Comparison of ENCODE assay signal across 1 cellular context in the genomic region with DNA sequence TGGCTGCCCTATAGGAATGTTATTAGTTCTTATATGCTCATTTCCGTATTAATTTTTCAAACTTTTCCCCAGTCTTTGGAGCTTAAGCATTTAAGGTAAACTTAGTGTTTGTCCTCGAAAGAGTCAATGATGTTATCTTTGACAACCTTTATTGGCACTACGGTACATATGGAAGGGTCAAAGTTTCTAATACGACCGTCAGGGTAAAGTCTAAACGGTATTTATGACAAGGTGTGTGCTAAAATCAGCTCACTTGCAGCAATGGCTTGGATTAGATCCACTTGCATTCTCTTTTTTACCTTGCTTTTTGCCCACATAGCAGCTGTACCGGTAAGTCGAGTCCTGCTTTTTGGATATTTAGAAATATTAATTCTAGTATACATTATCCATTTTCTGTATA.
TF ChIP-seq lines count a peak whose summit lies in the region.

A gene with protein sequence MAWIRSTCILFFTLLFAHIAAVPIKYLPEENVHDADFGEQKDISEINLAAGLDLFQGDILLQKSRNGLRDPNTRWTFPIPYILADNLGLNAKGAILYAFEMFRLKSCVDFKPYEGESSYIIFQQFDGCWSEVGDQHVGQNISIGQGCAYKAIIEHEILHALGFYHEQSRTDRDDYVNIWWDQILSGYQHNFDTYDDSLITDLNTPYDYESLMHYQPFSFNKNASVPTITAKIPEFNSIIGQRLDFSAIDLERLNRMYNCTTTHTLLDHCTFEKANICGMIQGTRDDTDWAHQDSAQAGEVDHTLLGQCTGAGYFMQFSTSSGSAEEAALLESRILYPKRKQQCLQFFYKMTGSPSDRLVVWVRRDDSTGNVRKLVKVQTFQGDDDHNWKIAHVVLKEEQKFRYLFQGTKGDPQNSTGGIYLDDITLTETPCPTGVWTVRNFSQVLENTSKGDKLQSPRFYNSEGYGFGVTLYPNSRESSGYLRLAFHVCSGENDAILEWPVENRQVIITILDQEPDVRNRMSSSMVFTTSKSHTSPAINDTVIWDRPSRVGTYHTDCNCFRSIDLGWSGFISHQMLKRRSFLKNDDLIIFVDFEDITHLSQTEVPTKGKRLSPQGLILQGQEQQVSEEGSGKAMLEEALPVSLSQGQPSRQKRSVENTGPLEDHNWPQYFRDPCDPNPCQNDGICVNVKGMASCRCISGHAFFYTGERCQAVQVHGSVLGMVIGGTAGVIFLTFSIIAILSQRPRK (plus strand): TSS at position 252 of the 400 bp plus-strand sequence. CDS start 10 bp downstream, at position 262.

TF ChIP-seq in HepG2, 621 proteins besides CTCF, POLR2A, EP300 and RAD21 (continued from another document and continues in another):
- no peak for TF ChIP-seq PAWR (CRISPR knock-in tag; IDR thresholded peaks at IDR 0.05; ENCODE audit: borderline replicate concordance)
- TF ChIP-seq NR2F6 (IDR thresholded peaks at IDR 0.05): peak; percentile 61
- TF ChIP-seq NR2F6 (CRISPR knock-in tag; IDR thresholded peaks at IDR 0.05): peak; percentile 41; the same call in 1 of the 2 replicates
- TF ChIP-seq ZNF143 (CRISPR knock-in tag; IDR thresholded peaks at IDR 0.05): no peak
- no peak for TF ChIP-seq FOXC1 (CRISPR knock-in tag; IDR thresholded peaks at IDR 0.05; ENCODE audit: borderline replicate concordance)
- TF ChIP-seq, protein P1, sequence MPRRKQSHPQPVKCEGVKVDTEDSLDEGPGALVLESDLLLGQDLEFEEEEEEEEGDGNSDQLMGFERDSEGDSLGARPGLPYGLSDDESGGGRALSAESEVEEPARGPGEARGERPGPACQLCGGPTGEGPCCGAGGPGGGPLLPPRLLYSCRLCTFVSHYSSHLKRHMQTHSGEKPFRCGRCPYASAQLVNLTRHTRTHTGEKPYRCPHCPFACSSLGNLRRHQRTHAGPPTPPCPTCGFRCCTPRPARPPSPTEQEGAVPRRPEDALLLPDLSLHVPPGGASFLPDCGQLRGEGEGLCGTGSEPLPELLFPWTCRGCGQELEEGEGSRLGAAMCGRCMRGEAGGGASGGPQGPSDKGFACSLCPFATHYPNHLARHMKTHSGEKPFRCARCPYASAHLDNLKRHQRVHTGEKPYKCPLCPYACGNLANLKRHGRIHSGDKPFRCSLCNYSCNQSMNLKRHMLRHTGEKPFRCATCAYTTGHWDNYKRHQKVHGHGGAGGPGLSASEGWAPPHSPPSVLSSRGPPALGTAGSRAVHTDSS (CRISPR knock-in tag; conservative IDR thresholded peaks at IDR 0.05): no peak
- TF ChIP-seq YEATS4 (CRISPR knock-in tag; IDR thresholded peaks at IDR 0.05; ENCODE audit: borderline replicate concordance): no peak
- TF ChIP-seq MIXL1 (CRISPR knock-in tag; IDR thresholded peaks at IDR 0.05): peak; percentile 79
- no peak for TF ChIP-seq RFXANK (CRISPR knock-in tag; IDR thresholded peaks at IDR 0.05)
- no peak for TF ChIP-seq CEBPB (IDR thresholded peaks at IDR 0.05; ENCODE audit: borderline replicate concordance, low read depth, low read length)
- no peak for TF ChIP-seq MED13 (CRISPR knock-in tag; IDR thresholded peaks at IDR 0.05)
- no peak for TF ChIP-seq GABPA (IDR thresholded peaks at IDR 0.05; ENCODE audit: low read depth, low read length)
- TF ChIP-seq GABPA (CRISPR knock-in tag; IDR thresholded peaks at IDR 0.05; ENCODE audit: low read depth): no peak
- TF ChIP-seq DBP (CRISPR knock-in tag; IDR thresholded peaks at IDR 0.05; ENCODE audit: not compliant biosample characterization): no peak
- TF ChIP-seq HDAC2 (CRISPR knock-in tag; IDR thresholded peaks at IDR 0.05): peak; percentile 59
- no peak for TF ChIP-seq ZNF687 (CRISPR knock-in tag; IDR thresholded peaks at IDR 0.05)
- TF ChIP-seq HMGXB4 (CRISPR knock-in tag; IDR thresholded peaks at IDR 0.05; ENCODE audit: borderline replicate concordance in 1 of 2, low read depth in 1 of 2): no peak
- TF ChIP-seq, protein P2, sequence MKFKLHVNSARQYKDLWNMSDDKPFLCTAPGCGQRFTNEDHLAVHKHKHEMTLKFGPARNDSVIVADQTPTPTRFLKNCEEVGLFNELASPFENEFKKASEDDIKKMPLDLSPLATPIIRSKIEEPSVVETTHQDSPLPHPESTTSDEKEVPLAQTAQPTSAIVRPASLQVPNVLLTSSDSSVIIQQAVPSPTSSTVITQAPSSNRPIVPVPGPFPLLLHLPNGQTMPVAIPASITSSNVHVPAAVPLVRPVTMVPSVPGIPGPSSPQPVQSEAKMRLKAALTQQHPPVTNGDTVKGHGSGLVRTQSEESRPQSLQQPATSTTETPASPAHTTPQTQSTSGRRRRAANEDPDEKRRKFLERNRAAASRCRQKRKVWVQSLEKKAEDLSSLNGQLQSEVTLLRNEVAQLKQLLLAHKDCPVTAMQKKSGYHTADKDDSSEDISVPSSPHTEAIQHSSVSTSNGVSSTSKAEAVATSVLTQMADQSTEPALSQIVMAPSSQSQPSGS (CRISPR knock-in tag; IDR thresholded peaks at IDR 0.05): no peak
- no peak for TF ChIP-seq PHB2 (IDR thresholded peaks at IDR 0.05; ENCODE audit: partially characterized antibody)
- no peak for TF ChIP-seq ZNF883 (CRISPR knock-in tag; IDR thresholded peaks at IDR 0.05; ENCODE audit: not compliant biosample characterization)
- TF ChIP-seq ZHX2 (IDR thresholded peaks at IDR 0.05; ENCODE audit: low read depth): no peak
- no peak for TF ChIP-seq ZHX2 (CRISPR knock-in tag; IDR thresholded peaks at IDR 0.05; ENCODE audit: borderline replicate concordance)
- TF ChIP-seq CSRNP1 (CRISPR knock-in tag; IDR thresholded peaks at IDR 0.05): no peak
- no peak for TF ChIP-seq ZNF678 (CRISPR knock-in tag; IDR thresholded peaks at IDR 0.05)
- no peak for TF ChIP-seq ARID2 (CRISPR knock-in tag; IDR thresholded peaks at IDR 0.05; ENCODE audit: borderline replicate concordance)
- no peak for TF ChIP-seq REXO4 (CRISPR knock-in tag; IDR thresholded peaks at IDR 0.05; ENCODE audit: borderline replicate concordance)
- no peak for TF ChIP-seq RBAK (CRISPR knock-in tag; IDR thresholded peaks at IDR 0.05)
- TF ChIP-seq ZNF256 (CRISPR knock-in tag; conservative IDR thresholded peaks at IDR 0.05): no peak
- TF ChIP-seq, protein P3, sequence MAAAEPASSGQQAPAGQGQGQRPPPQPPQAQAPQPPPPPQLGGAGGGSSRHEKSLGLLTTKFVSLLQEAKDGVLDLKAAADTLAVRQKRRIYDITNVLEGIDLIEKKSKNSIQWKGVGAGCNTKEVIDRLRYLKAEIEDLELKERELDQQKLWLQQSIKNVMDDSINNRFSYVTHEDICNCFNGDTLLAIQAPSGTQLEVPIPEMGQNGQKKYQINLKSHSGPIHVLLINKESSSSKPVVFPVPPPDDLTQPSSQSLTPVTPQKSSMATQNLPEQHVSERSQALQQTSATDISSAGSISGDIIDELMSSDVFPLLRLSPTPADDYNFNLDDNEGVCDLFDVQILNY (CRISPR knock-in tag; conservative IDR thresholded peaks at IDR 0.05): no peak
- TF ChIP-seq RARG (CRISPR knock-in tag; IDR thresholded peaks at IDR 0.05; ENCODE audit: low read depth): no peak
- TF ChIP-seq SAP130 (CRISPR knock-in tag; IDR thresholded peaks at IDR 0.05; ENCODE audit: low read depth): peak; percentile 20; the same call in 1 of the 2 replicates
- TF ChIP-seq ZKSCAN5 (CRISPR knock-in tag; IDR thresholded peaks at IDR 0.05): no peak
- TF ChIP-seq TBP (CRISPR knock-in tag; IDR thresholded peaks at IDR 0.05): no peak
- TF ChIP-seq, protein P4, sequence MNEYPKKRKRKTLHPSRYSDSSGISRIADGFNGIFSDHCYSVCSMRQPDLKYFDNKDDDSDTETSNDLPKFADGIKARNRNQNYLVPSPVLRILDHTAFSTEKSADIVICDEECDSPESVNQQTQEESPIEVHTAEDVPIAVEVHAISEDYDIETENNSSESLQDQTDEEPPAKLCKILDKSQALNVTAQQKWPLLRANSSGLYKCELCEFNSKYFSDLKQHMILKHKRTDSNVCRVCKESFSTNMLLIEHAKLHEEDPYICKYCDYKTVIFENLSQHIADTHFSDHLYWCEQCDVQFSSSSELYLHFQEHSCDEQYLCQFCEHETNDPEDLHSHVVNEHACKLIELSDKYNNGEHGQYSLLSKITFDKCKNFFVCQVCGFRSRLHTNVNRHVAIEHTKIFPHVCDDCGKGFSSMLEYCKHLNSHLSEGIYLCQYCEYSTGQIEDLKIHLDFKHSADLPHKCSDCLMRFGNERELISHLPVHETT (CRISPR knock-in tag; conservative IDR thresholded peaks at IDR 0.05): no peak
